In the genomic region with DNA sequence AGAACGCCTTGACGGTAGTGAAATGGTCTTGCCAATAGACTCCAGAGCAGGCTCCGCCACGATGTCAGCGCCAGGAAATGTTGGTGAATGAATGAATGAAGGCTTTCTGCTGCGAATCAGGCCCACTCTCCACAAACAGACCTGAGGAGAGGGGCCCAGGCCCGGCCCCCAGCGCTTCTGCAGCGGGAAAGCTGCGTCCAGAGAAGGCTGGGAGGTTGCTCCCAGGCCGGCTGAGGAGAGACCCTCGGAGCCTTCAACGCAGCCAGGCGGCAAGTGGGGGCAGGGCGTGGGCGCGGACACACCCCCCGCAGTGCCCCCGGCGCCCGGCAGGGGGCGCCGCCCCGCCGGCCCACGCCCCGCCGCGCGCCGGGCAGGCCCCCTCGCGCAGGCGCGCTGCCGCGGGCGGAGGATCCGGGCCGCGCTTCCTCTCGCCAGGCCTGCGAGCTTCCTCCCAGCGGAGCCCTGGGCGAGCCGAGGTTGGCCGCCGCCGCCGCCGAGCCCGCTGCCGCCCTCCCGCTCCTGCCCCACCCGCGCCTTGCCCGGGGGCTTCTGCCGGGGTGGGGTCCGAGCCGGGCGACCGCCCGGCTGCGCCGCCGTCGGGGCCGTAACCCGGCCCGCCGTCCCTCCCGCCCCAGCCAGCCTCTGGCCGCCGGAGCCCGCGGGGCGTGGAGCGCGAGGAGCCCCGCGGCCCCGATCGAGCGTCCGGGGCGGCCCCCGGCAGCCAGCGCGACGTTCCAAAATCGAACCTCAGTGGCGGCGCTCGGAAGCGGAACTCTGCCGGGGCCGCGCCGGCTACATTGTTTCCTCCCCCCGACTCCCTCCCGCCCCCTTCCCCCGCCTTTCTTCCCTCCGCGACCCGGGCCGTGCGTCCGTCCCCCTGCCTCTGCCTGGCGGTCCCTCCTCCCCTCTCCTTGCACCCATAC, we compare ENCODE assay signal across 8 cellular contexts. TPM values are rescaled to one million over a fixed set of nuclear protein-coding genes. Genes with fewer than 3 reads are reported as not detected.
A peak's percentile ranks its signal among the peaks of the same experiment; 100 is the strongest.
DNase-seq lines count a peak whose midpoint lies in the region; ATAC-seq and TF ChIP-seq lines count a peak whose summit lies in the region.

Gene CSK (plus strand): TSS at position 408 of the 923 bp plus-strand sequence. CDS start 16,218 bp downstream, outside the sequence.

- no peaks in the 10 kb centered on the region for H3K36me3 Mint-ChIP-seq in HFFc6 (ENCODE audit: low read depth)
- H3K36me3 Mint-ChIP-seq in activated CD4-positive, alpha-beta T cell treated with anti-CD3 and anti-CD28 coated beads for 36 hours (ENCODE audit: low read depth), result peaks cover 36% of the 10 kb centered on the region

- intact Hi-C loops in activated CD4-positive, alpha-beta T cell treated with anti-CD3 and anti-CD28 coated beads for 36 hours (cut with DNase I, micrococcal nuclease), result loop anchor here (1.0 to 10.0 kb wide), 17 partner anchors 11 to 787 kb away; partner anchors contain the start of genes ARID3B (in 2 of the 2), COX5A (in 2 of the 2), C15orf39 (in 1 of the 2) and MPI (in 1 of the 2)
- intact Hi-C loops in left colon (cut with DNase I, micrococcal nuclease), result no loop called here

- H3K27me3 Mint-ChIP-seq in HFFc6 (ENCODE audit: insufficient read depth), result peaks cover 2% of the 10 kb centered on the region
- H3K27me3 Mint-ChIP-seq in activated CD4-positive, alpha-beta T cell treated with anti-CD3 and anti-CD28 coated beads for 36 hours, result no peaks in the 10 kb centered on the region

- peak within 1 kb of the TSS; percentile 95 for H3K4me3 Mint-ChIP-seq in HFFc6
- H3K4me3 Mint-ChIP-seq in activated CD4-positive, alpha-beta T cell treated with anti-CD3 and anti-CD28 coated beads for 36 hours, result peak within 1 kb of the TSS; percentile 89

- peak; percentile 27 for ATAC-seq in activated CD4-positive, alpha-beta T cell treated with anti-CD3 and anti-CD28 coated beads for 36 hours
- peak; percentile 55 for ATAC-seq in left colon

- no peaks in the 10 kb centered on the region for H3K9me3 Mint-ChIP-seq in HFFc6
- no peaks in the 10 kb centered on the region for H3K9me3 Mint-ChIP-seq in activated CD4-positive, alpha-beta T cell treated with anti-CD3 and anti-CD28 coated beads for 36 hours (ENCODE audit: low read depth)

- peaks cover 64% of the 10 kb centered on the region for H3K4me1 Mint-ChIP-seq in HFFc6 (ENCODE audit: low read depth)
- H3K4me1 Mint-ChIP-seq in activated CD4-positive, alpha-beta T cell treated with anti-CD3 and anti-CD28 coated beads for 36 hours, result peaks cover 55% of the 10 kb centered on the region

- peak within 1 kb of the TSS; percentile 93 for H3K4me3 ChIP-seq in GM08714 (ENCODE audit: low read length)

- H3K27ac Mint-ChIP-seq in HFFc6, result peak within 1 kb of the TSS; percentile 76
- H3K27ac Mint-ChIP-seq in activated CD4-positive, alpha-beta T cell treated with anti-CD3 and anti-CD28 coated beads for 36 hours, result peak within 1 kb of the TSS; percentile 100

- CTCF ChIA-PET in activated CD4-positive, alpha-beta T cell treated with anti-CD3 and anti-CD28 coated beads for 36 hours (lab: Charles Lee), result interaction anchor here (0.6 to 22.1 kb wide), 9 partner anchors 6 to 165 kb away, joined by 3 to 743 read pairs (median 27); partner anchors contain the start of gene CSK

- DNase-seq in HFFc6, result peak; percentile 45
- DNase-seq in NCI-H2171 (lab: John Stamatoyannopoulos, UW), result peak; percentile 61
- DNase-seq in activated CD4-positive, alpha-beta T cell treated with anti-CD3 and anti-CD28 coated beads for 36 hours, result peak; percentile 84
- DNase-seq in dedifferentiated amniotic fluid mesenchymal stem cell (ENCODE audit: extremely low spot score), result peak; percentile 43
- DNase-seq in left colon, result peak in 1 of 2 donors; percentile 80
- DNase-seq in stimulated activated CD4-positive, alpha-beta T cell treated with anti-CD3 and anti-CD28 coated beads, Interleukin-2, amount 100 ng/mL, for 4 hours (ENCODE audit: low read depth), result peak; percentile 64
- no peak for DNase-seq in pons (ENCODE audit: low spot score)

- POLR2A ChIA-PET in activated CD4-positive, alpha-beta T cell treated with anti-CD3 and anti-CD28 coated beads for 36 hours (lab: Charles Lee), result interaction anchor here (0.5 to 3.5 kb wide), 3 partner anchors 12 to 87 kb away, joined by 3 to 26 read pairs (median 20); no protein-coding TSS in a partner anchor

- peak; percentile 74 for TF ChIP-seq CTCF in HFFc6 (IDR thresholded peaks at IDR 0.05)

RNA-seq across cellular contexts. Expression of gene CSK, which starts in this region (rescaled TPM):
- total RNA-seq in HFFc6 (2021; fragmentation: NEBNext Ultra II Directional; extraction: Animal tissue kit (Norgen Biotek cat#: 25700)), result 10 to 100 TPM; 48.8 to 59.0 (median 53.3) TPM
- total RNA-seq in activated CD4-positive, alpha-beta T cell treated with anti-CD3 and anti-CD28 coated beads for 36 hours, result 100 to 1,000 TPM; 229 to 272 TPM
- 10 to 100 TPM; 84.8 to 96.9 TPM for total RNA-seq in left colon

Comparison
In these comparisons a context has a peak if more than half of its experiments do, and no peak if none do; other contexts are left out.
1. intact Hi-C loops: an anchor here in activated CD4-positive, alpha-beta T cell treated with anti-CD3 and anti-CD28 coated beads for 36 hours (1.0 to 10.0 kb wide); none called in left colon.